1 cellular context compared by ENCODE assay signal in the genomic region with DNA sequence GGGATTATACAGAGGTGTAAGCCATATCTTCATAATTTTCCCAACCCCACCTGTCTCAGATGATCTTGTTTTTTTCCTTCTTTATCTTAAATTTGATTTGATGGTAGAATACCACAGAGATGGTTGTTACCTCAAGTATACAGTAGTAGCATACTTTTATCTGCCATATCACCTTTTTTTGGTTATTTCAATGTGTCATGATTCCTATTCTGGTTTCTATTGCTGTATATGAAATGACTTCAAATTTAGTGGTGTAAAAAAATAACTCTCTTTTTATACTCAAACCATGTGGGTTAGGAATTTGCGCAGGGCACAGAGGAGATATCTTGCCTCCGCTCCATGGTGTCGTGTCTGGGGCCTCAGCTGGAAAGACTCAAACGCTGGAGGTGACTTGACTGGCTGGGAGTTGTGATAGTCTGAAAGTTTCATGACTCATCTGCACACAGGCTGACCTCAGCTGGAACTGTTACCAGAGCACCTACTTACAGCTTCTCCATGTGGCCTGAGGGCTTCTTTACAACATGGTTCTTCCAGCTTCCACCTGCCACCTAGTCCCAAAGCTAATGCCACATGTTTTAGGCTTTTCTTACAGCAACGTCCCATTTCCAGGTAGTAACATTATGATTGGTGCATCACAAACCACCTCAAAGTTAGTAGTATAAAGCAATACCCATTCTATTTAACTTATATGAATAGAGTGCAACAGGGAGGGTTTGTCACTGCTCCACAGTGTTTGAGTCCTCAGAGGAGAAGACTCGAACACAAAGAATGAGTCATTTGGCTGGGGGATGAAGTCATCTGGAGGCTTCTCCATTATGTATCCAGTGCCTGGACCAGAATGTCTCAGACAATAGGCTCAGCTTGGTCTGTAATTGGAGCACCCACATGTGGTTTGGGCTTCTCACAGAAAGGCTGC.
TF ChIP-seq lines count a peak whose summit lies in the region.

No MANE protein-coding gene starts in this region.

TF ChIP-seq in GM23338, 12 proteins besides CTCF, POLR2A, EP300 and RAD21 (continued from another document):
- TF ChIP-seq ZNF462 (CRISPR knock-in tag; IDR thresholded peaks at IDR 0.05) (no peak), NANOG (IDR thresholded peaks at IDR 0.05; ENCODE audit: borderline replicate concordance) (no peak), JUNB (IDR thresholded peaks at IDR 0.05; ENCODE audit: unreplicated experiment) (no peak), ETS1 (IDR thresholded peaks at IDR 0.05) (no peak), STAT1 (IDR thresholded peaks at IDR 0.05; ENCODE audit: unreplicated experiment) (no peak)
